Comparison of ENCODE assay signal across 21 cellular contexts in the genomic region with DNA sequence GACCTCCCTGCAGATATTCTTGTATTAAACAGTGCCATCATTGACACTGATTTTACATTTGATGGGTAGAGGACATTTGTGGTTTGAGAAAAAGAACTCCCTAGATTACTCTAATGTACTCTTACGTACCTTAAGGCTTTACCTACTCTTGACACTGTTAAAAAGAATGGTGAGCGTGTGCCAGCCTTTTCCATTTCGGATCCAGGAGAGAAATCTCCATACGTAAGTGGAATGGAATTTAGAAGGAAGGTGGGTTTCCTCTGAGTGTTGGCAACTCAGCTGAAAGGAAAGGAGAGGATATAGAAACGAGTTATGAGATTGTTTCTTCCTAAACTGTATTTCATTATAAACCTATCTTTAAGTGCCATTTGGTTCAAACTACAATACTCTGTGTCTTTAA.
"Had no signal": no experiment of that assay in that cellular context is flagged by ENCODE, and none has a peak within 500 bp of the region (broad histone marks: within the 10 kb centered on the region; RNA-seq: fewer than 3 reads in every experiment).

No MANE protein-coding gene starts in this region.

- H3K9ac ChIP-seq: SK-N-SH had no signal

- H3K4me3 ChIP-seq: gastroesophageal sphincter, right atrium auricular region, thyroid gland, upper lobe of right lung had no signal

- H3K9me3 Mint-ChIP-seq: activated CD4-positive, alpha-beta memory T cell treated with anti-CD3 and anti-CD28 coated beads, Interleukin-2, amount 10 ng/mL, durations not matched to agents 7 days and 5 days; stimulated activated naive CD8-positive, alpha-beta T cell treated with anti-CD3 and anti-CD28 coated beads, Interleukin-15, Interleukin-2, amounts not matched to agents 100 ng/mL and 50 ng/mL, for 24 hours had no signal

- H3K27ac ChIP-seq: epithelial cell of prostate, gastroesophageal sphincter, right atrium auricular region, thyroid gland, upper lobe of right lung had no signal

- H3K4me2 ChIP-seq: SK-N-SH had no signal

- ATAC-seq: gastroesophageal sphincter, left ventricle myocardium superior, upper lobe of right lung had no signal

- H3K27me3 ChIP-seq: gastroesophageal sphincter, right atrium auricular region, thyroid gland, upper lobe of right lung had no signal

- DNase-seq: activated CD4-positive, alpha-beta memory T cell treated with anti-CD3 and anti-CD28 coated beads, Interleukin-2, amount 10 ng/mL, durations not matched to agents 7 days and 5 days; activated CD4-positive, alpha-beta T cell treated with anti-CD3 and anti-CD28 coated beads for 48 hours; activated T-cell treated with anti-CD3 and anti-CD28 coated beads for 4 hours; amniotic stem cell; effector CD8-positive, alpha-beta T cell; head of caudate nucleus; hypothalamus; left ventricle myocardium superior; occipital lobe; posterior cingulate gyrus; SK-N-SH; stimulated activated CD4-positive, alpha-beta T cell treated with anti-CD3 and anti-CD28 coated beads, Interleukin-12 subunit alpha, Interleukin-12 subunit beta, amount 100 ng/mL, for 4 hours; stimulated activated CD4-positive, alpha-beta T cell treated with anti-CD3 and anti-CD28 coated beads, Interleukin-4, amount 100 ng/mL, for 4 hours; substantia nigra; thyroid gland; upper lobe of right lung had no signal

- H3K27me3 Mint-ChIP-seq: activated CD4-positive, alpha-beta memory T cell treated with anti-CD3 and anti-CD28 coated beads, Interleukin-2, amount 10 ng/mL, durations not matched to agents 7 days and 5 days; activated naive CD8-positive, alpha-beta T cell; stimulated activated naive CD8-positive, alpha-beta T cell treated with anti-CD3 and anti-CD28 coated beads, Interleukin-15, Interleukin-2, amounts not matched to agents 100 ng/mL and 50 ng/mL, for 24 hours had no signal

- H3K4me3 Mint-ChIP-seq: activated CD4-positive, alpha-beta memory T cell treated with anti-CD3 and anti-CD28 coated beads, Interleukin-2, amount 10 ng/mL, durations not matched to agents 7 days and 5 days; activated naive CD8-positive, alpha-beta T cell; stimulated activated naive CD8-positive, alpha-beta T cell treated with anti-CD3 and anti-CD28 coated beads, Interleukin-15, Interleukin-2, amounts not matched to agents 100 ng/mL and 50 ng/mL, for 24 hours had no signal

- H3K27ac Mint-ChIP-seq: activated CD4-positive, alpha-beta memory T cell treated with anti-CD3 and anti-CD28 coated beads, Interleukin-2, amount 10 ng/mL, durations not matched to agents 7 days and 5 days; activated naive CD8-positive, alpha-beta T cell; stimulated activated naive CD8-positive, alpha-beta T cell treated with anti-CD3 and anti-CD28 coated beads, Interleukin-15, Interleukin-2, amounts not matched to agents 100 ng/mL and 50 ng/mL, for 24 hours had no signal
